In genomic region chr17:32302037-32302436, GRCh38 we compare ENCODE assay signal across 2 cellular contexts.
A peak's percentile ranks its signal among the peaks of the same experiment; 100 is the strongest.
TF ChIP-seq lines count a peak whose summit lies in the region.

No MANE protein-coding gene starts in this region.

TF ChIP-seq in HepG2, 621 proteins besides CTCF, POLR2A, EP300 and RAD21 (continues in another document):
- TF ChIP-seq FOXP1 (IDR thresholded peaks at IDR 0.05) (no peak), FOXP1 (CRISPR knock-in tag; IDR thresholded peaks at IDR 0.05) (peak; percentile 79), MAF1 (CRISPR knock-in tag; IDR thresholded peaks at IDR 0.05; ENCODE audit: borderline replicate concordance) (no peak), CHD2 (IDR thresholded peaks at IDR 0.05; ENCODE audit: low read depth, low read length) (no peak), ZC3H4 (CRISPR knock-in tag; IDR thresholded peaks at IDR 0.05; ENCODE audit: borderline replicate concordance) (no peak), ZNF607 (CRISPR knock-in tag; IDR thresholded peaks at IDR 0.05; ENCODE audit: borderline replicate concordance) (no peak), GATAD2A (CRISPR knock-in tag; IDR thresholded peaks at IDR 0.05) (peak; percentile 38; the same call in 1 of the 2 replicates), ETV5 (CRISPR knock-in tag; IDR thresholded peaks at IDR 0.05; ENCODE audit: borderline replicate concordance) (peak; percentile 77; the same call in 1 of the 2 replicates), ARID4A (CRISPR knock-in tag; IDR thresholded peaks at IDR 0.05; ENCODE audit: borderline replicate concordance) (no peak; the same call in 1 of the 2 replicates), FOXA3 (CRISPR knock-in tag; IDR thresholded peaks at IDR 0.05) (peak; percentile 74), ISL2 (CRISPR knock-in tag; IDR thresholded peaks at IDR 0.05) (0 out of 2 replicates have a peak, but pooled peaks have one; percentile 32), MED1 (CRISPR knock-in tag; IDR thresholded peaks at IDR 0.05) (0 out of 2 replicates have a peak, but pooled peaks have one; percentile 20), SALL1 (CRISPR knock-in tag; IDR thresholded peaks at IDR 0.05) (peak; percentile 75), ZNF704 (CRISPR knock-in tag; IDR thresholded peaks at IDR 0.05; ENCODE audit: borderline replicate concordance) (no peak), SOX6 (IDR thresholded peaks at IDR 0.05) (no peak), SOX6 (CRISPR knock-in tag; IDR thresholded peaks at IDR 0.05) (peak; percentile 30; the same call in 1 of the 2 replicates), POGK (CRISPR knock-in tag; conservative IDR thresholded peaks at IDR 0.05) (peak; percentile 6; the same call in 1 of the 2 replicates), ZFY (CRISPR knock-in tag; IDR thresholded peaks at IDR 0.05) (no peak; the same call in 1 of the 2 replicates), ZKSCAN8 (CRISPR knock-in tag; IDR thresholded peaks at IDR 0.05; ENCODE audit: borderline replicate concordance) (no peak)
- TF ChIP-seq, protein P1, sequence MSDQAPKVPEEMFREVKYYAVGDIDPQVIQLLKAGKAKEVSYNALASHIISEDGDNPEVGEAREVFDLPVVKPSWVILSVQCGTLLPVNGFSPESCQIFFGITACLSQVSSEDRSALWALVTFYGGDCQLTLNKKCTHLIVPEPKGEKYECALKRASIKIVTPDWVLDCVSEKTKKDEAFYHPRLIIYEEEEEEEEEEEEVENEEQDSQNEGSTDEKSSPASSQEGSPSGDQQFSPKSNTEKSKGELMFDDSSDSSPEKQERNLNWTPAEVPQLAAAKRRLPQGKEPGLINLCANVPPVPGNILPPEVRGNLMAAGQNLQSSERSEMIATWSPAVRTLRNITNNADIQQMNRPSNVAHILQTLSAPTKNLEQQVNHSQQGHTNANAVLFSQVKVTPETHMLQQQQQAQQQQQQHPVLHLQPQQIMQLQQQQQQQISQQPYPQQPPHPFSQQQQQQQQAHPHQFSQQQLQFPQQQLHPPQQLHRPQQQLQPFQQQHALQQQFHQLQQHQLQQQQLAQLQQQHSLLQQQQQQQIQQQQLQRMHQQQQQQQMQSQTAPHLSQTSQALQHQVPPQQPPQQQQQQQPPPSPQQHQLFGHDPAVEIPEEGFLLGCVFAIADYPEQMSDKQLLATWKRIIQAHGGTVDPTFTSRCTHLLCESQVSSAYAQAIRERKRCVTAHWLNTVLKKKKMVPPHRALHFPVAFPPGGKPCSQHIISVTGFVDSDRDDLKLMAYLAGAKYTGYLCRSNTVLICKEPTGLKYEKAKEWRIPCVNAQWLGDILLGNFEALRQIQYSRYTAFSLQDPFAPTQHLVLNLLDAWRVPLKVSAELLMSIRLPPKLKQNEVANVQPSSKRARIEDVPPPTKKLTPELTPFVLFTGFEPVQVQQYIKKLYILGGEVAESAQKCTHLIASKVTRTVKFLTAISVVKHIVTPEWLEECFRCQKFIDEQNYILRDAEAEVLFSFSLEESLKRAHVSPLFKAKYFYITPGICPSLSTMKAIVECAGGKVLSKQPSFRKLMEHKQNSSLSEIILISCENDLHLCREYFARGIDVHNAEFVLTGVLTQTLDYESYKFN (CRISPR knock-in tag; conservative IDR thresholded peaks at IDR 0.05) = peak; percentile 63

TF ChIP-seq in H1, 55 proteins besides CTCF, POLR2A, EP300 and RAD21:
- TF ChIP-seq EZH2 (IDR thresholded peaks at IDR 0.05; ENCODE audit: low read depth, low read length, severe bottlenecking) (no peak), HDAC6 (IDR thresholded peaks at IDR 0.05; ENCODE audit: low read depth, low read length) (no peak), EGR1 (IDR thresholded peaks at IDR 0.05; ENCODE audit: borderline replicate concordance, low read depth, low read length) (no peak), JUN (IDR thresholded peaks at IDR 0.05; ENCODE audit: low read depth, low read length) (no peak), MAFK (IDR thresholded peaks at IDR 0.05; ENCODE audit: low read depth, low read length) (no peak), NANOG (IDR thresholded peaks at IDR 0.05; ENCODE audit: insufficient read depth, low read depth, low read length, poor library complexity, severe bottlenecking) (no peak), POU5F1 (IDR thresholded peaks at IDR 0.05; ENCODE audit: low read depth, low read length) (no peak), JUND (IDR thresholded peaks at IDR 0.05; ENCODE audit: low read length) (no peak), TBP (IDR thresholded peaks at IDR 0.05; ENCODE audit: low read depth, low read length) (no peak), RNF2 (IDR thresholded peaks at IDR 0.05; ENCODE audit: borderline replicate concordance, low read depth, low read length, missing control alignments, poor library complexity, severe bottlenecking) (no peak), RFX5 (IDR thresholded peaks at IDR 0.05; ENCODE audit: borderline replicate concordance, low read depth, low read length) (no peak), SIX5 (IDR thresholded peaks at IDR 0.05; ENCODE audit: low read depth, low read length) (no peak), SAP30 (IDR thresholded peaks at IDR 0.05; ENCODE audit: insufficient read depth, insufficient replicate concordance, low read length) (no peak), BCL11A (IDR thresholded peaks at IDR 0.05; ENCODE audit: low read depth in 2 of 2, low read length in 2 of 2) (no peak), SP2 (IDR thresholded peaks at IDR 0.05; ENCODE audit: low read length) (no peak), SP1 (IDR thresholded peaks at IDR 0.05; ENCODE audit: low read depth, low read length) (no peak), CEBPB (IDR thresholded peaks at IDR 0.05; ENCODE audit: low read depth, low read length) (no peak), KDM5A (IDR thresholded peaks at IDR 0.05; ENCODE audit: low read length) (no peak)
- TF ChIP-seq, protein P2, sequence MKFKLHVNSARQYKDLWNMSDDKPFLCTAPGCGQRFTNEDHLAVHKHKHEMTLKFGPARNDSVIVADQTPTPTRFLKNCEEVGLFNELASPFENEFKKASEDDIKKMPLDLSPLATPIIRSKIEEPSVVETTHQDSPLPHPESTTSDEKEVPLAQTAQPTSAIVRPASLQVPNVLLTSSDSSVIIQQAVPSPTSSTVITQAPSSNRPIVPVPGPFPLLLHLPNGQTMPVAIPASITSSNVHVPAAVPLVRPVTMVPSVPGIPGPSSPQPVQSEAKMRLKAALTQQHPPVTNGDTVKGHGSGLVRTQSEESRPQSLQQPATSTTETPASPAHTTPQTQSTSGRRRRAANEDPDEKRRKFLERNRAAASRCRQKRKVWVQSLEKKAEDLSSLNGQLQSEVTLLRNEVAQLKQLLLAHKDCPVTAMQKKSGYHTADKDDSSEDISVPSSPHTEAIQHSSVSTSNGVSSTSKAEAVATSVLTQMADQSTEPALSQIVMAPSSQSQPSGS (IDR thresholded peaks at IDR 0.05; ENCODE audit: low read length) = no peak
